Comparison of ENCODE assay signal across 16 cellular contexts in genomic region chr10:78462728-78463228, GRCh38.
"Had no signal": no experiment of that assay in that cellular context is flagged by ENCODE, and none has a peak within 500 bp of the region (broad histone marks: within the 10 kb centered on the region; RNA-seq: fewer than 3 reads in every experiment).

No MANE protein-coding gene starts in this region.

- DNase-seq: activated CD4-positive, alpha-beta T cell treated with anti-CD3 and anti-CD28 coated beads for 36 hours; activated naive CD4-positive, alpha-beta T cell treated with anti-CD3 and anti-CD28 coated beads, Interleukin-2, amount 10 ng/mL, durations not matched to agents 7 days and 5 days; dorsolateral prefrontal cortex; foreskin fibroblast; stimulated activated CD4-positive, alpha-beta T cell treated with anti-CD3 and anti-CD28 coated beads, Interleukin-2, amount 100 ng/mL, for 48 hours; stimulated activated CD8-positive, alpha-beta memory T cell treated with anti-CD3 and anti-CD28 coated beads, Interleukin-4, amount 100 ng/mL, for 48 hours; T-helper 9 cell; testis had no signal

- H3K4me3 ChIP-seq: body of pancreas, dorsolateral prefrontal cortex, esophagus muscularis mucosa, prostate gland, testis, vagina had no signal

- H3K9me3 Mint-ChIP-seq: activated naive CD4-positive, alpha-beta T cell treated with anti-CD3 and anti-CD28 coated beads, Interleukin-2, amount 10 ng/mL, durations not matched to agents 7 days and 5 days; activated T-helper 2 cell treated with anti-CD3 and anti-CD28 coated beads, Interferon-gamma antibody, Interleukin-2, Interleukin-4, amounts not matched to agents 10 μg/mL and 5 μg/mL and 100 μg/mL, durations not matched to agents 14 hours and 24 hours and 36 hours had no signal

- ATAC-seq: activated CD4-positive, alpha-beta T cell treated with anti-CD3 and anti-CD28 coated beads for 36 hours; body of pancreas; left lobe of liver had no signal

- H3K4me1 Mint-ChIP-seq: activated CD4-positive, alpha-beta T cell treated with anti-CD3 and anti-CD28 coated beads for 36 hours; activated naive CD4-positive, alpha-beta T cell treated with anti-CD3 and anti-CD28 coated beads, Interleukin-2, amount 10 ng/mL, durations not matched to agents 7 days and 5 days had no signal

- H3K4me1 ChIP-seq: esophagus muscularis mucosa, prostate gland, vagina had no signal

- H3K36me3 ChIP-seq: esophagus muscularis mucosa, prostate gland, vagina had no signal

- H3K27me3 ChIP-seq: body of pancreas, dorsolateral prefrontal cortex, esophagus muscularis mucosa, testis, vagina had no signal

- H3K27ac Mint-ChIP-seq: activated CD4-positive, alpha-beta T cell treated with anti-CD3 and anti-CD28 coated beads for 36 hours; activated naive CD4-positive, alpha-beta T cell treated with anti-CD3 and anti-CD28 coated beads, Interleukin-2, amount 10 ng/mL, durations not matched to agents 7 days and 5 days; activated T-helper 2 cell treated with anti-CD3 and anti-CD28 coated beads, Interferon-gamma antibody, Interleukin-2, Interleukin-4, amounts not matched to agents 10 μg/mL and 5 μg/mL and 100 μg/mL, durations not matched to agents 14 hours and 24 hours and 36 hours; stimulated activated naive CD8-positive, alpha-beta T cell treated with anti-CD3 and anti-CD28 coated beads, Interleukin-15, Interleukin-2, amounts not matched to agents 100 ng/mL and 50 ng/mL, for 24 hours had no signal

- H3K36me3 Mint-ChIP-seq: activated naive CD4-positive, alpha-beta T cell treated with anti-CD3 and anti-CD28 coated beads, Interleukin-2, amount 10 ng/mL, durations not matched to agents 7 days and 5 days had no signal

- H3K9me3 ChIP-seq: body of pancreas, esophagus muscularis mucosa, prostate gland, testis, vagina had no signal

- H3K27ac ChIP-seq: body of pancreas, dorsolateral prefrontal cortex, esophagus muscularis mucosa, prostate gland, testis, vagina, VCaP had no signal

- H3K4me3 Mint-ChIP-seq: activated CD4-positive, alpha-beta T cell treated with anti-CD3 and anti-CD28 coated beads for 36 hours; activated naive CD4-positive, alpha-beta T cell treated with anti-CD3 and anti-CD28 coated beads, Interleukin-2, amount 10 ng/mL, durations not matched to agents 7 days and 5 days; stimulated activated naive CD8-positive, alpha-beta T cell treated with anti-CD3 and anti-CD28 coated beads, Interleukin-15, Interleukin-2, amounts not matched to agents 100 ng/mL and 50 ng/mL, for 24 hours had no signal

- H3K27me3 Mint-ChIP-seq: activated naive CD4-positive, alpha-beta T cell treated with anti-CD3 and anti-CD28 coated beads, Interleukin-2, amount 10 ng/mL, durations not matched to agents 7 days and 5 days had no signal
